ENCODE assay signal across 1 cellular context in the genomic region with DNA sequence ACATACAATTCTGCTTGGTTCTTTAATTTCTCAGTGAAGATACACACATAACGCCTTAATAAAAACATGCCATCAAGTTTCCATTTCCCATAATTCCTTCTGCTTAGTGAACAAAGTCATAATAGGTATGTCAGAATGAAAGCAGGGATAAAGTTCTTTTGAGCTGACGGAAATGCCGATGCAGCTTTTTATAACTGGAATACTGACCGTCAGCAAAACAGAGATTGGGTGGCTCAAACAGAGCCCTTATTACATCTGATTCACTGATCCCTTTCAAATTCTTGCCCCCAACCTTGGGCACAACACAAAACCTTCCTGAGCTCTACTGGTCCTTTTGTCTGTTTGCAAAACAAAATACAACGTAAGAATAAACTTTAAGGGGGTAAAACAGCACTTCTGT.
TF ChIP-seq lines count a peak whose summit lies in the region.

No MANE protein-coding gene starts in this region.

TF ChIP-seq in WTC11, 78 proteins besides CTCF, POLR2A, EP300 and RAD21 (continued from another document):
- TF ChIP-seq, protein P1, sequence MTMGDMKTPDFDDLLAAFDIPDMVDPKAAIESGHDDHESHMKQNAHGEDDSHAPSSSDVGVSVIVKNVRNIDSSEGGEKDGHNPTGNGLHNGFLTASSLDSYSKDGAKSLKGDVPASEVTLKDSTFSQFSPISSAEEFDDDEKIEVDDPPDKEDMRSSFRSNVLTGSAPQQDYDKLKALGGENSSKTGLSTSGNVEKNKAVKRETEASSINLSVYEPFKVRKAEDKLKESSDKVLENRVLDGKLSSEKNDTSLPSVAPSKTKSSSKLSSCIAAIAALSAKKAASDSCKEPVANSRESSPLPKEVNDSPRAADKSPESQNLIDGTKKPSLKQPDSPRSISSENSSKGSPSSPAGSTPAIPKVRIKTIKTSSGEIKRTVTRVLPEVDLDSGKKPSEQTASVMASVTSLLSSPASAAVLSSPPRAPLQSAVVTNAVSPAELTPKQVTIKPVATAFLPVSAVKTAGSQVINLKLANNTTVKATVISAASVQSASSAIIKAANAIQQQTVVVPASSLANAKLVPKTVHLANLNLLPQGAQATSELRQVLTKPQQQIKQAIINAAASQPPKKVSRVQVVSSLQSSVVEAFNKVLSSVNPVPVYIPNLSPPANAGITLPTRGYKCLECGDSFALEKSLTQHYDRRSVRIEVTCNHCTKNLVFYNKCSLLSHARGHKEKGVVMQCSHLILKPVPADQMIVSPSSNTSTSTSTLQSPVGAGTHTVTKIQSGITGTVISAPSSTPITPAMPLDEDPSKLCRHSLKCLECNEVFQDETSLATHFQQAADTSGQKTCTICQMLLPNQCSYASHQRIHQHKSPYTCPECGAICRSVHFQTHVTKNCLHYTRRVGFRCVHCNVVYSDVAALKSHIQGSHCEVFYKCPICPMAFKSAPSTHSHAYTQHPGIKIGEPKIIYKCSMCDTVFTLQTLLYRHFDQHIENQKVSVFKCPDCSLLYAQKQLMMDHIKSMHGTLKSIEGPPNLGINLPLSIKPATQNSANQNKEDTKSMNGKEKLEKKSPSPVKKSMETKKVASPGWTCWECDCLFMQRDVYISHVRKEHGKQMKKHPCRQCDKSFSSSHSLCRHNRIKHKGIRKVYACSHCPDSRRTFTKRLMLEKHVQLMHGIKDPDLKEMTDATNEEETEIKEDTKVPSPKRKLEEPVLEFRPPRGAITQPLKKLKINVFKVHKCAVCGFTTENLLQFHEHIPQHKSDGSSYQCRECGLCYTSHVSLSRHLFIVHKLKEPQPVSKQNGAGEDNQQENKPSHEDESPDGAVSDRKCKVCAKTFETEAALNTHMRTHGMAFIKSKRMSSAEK (CRISPR knock-in tag; IDR thresholded peaks at IDR 0.05; ENCODE audit: borderline replicate concordance): no peak
- no peak for TF ChIP-seq ETV6 (CRISPR knock-in tag; IDR thresholded peaks at IDR 0.05)
- TF ChIP-seq, protein P2, sequence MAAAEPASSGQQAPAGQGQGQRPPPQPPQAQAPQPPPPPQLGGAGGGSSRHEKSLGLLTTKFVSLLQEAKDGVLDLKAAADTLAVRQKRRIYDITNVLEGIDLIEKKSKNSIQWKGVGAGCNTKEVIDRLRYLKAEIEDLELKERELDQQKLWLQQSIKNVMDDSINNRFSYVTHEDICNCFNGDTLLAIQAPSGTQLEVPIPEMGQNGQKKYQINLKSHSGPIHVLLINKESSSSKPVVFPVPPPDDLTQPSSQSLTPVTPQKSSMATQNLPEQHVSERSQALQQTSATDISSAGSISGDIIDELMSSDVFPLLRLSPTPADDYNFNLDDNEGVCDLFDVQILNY (CRISPR knock-in tag; IDR thresholded peaks at IDR 0.05): no peak
- no peak for TF ChIP-seq GTF2I (CRISPR knock-in tag; conservative IDR thresholded peaks at IDR 0.05)
- TF ChIP-seq, protein P3, sequence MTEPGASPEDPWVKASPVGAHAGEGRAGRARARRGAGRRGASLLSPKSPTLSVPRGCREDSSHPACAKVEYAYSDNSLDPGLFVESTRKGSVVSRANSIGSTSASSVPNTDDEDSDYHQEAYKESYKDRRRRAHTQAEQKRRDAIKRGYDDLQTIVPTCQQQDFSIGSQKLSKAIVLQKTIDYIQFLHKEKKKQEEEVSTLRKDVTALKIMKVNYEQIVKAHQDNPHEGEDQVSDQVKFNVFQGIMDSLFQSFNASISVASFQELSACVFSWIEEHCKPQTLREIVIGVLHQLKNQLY (CRISPR knock-in tag; IDR thresholded peaks at IDR 0.05): no peak
- no peak for TF ChIP-seq GRHL2 (CRISPR knock-in tag; IDR thresholded peaks at IDR 0.05; ENCODE audit: insufficient replicate concordance, severe bottlenecking)
